Comparison of ENCODE assay signal across 20 cellular contexts in genomic region chr2:1993711-1994682, GRCh38.
A peak's percentile ranks its signal among the peaks of the same experiment; 100 is the strongest.
DNase-seq lines count a peak whose midpoint lies in the region; FAIRE-seq and TF ChIP-seq lines count a peak whose summit lies in the region.
"Had no signal": no experiment of that assay in that cellular context is flagged by ENCODE, and none has a peak within 500 bp of the region (broad histone marks: within the 10 kb centered on the region; RNA-seq: fewer than 3 reads in every experiment).

No MANE protein-coding gene starts in this region.

- no peaks in the 10 kb centered on the region for H4K20me1 ChIP-seq in mammary epithelial cell (ENCODE audit: insufficient read depth, low read length)

- dilution Hi-C loops in mammary epithelial cell (cut with HindIII; ENCODE audit: low sequenced_read_pairs) = no loop called here

- DNase-seq in MCF 10A (ENCODE audit: unreplicated experiment) (peak; percentile 87), mammary epithelial cell (no peak), brain microvascular endothelial cell (peak; percentile 98), islet precursor cell (peak; percentile 30), urothelium cell line (ENCODE audit: low spot score) (peak; percentile 40), NCI-H1930 (lab: John Stamatoyannopoulos, UW) (no peak), kidney (no peak)
- DNase-seq in stimulated activated CD4-positive, alpha-beta T cell treated with anti-CD3 and anti-CD28 coated beads, Interleukin-2, amount 100 ng/mL, for 48 hours = no peak
- DNase-seq: Calu3; erythroblast; hypothalamus; left ventricle myocardium superior; NCI-H2029; NCI-H774; stimulated activated CD8-positive, alpha-beta memory T cell treated with anti-CD3 and anti-CD28 coated beads, Interleukin-4, amount 100 ng/mL, for 48 hours; thyroid gland had no signal

- no peaks in the 10 kb centered on the region for H3K4me1 ChIP-seq in mammary epithelial cell (ENCODE audit: insufficient read depth, low read length)
- H3K4me1 ChIP-seq in kidney (ENCODE audit: control insufficient read depth in 1 of 2, insufficient read depth in 1 of 2, low read depth in 1 of 2, low read length in 2 of 2) = no peaks in the 10 kb centered on the region
- H3K4me1 ChIP-seq: thyroid gland had no signal

- H3K9me3 ChIP-seq in mammary epithelial cell (replicated peaks; ENCODE audit: insufficient read depth, low read length) = peaks cover 26% of the 10 kb centered on the region
- H3K9me3 ChIP-seq in kidney (ENCODE audit: control insufficient read depth in 1 of 2, low read length in 2 of 2) = no peaks in the 10 kb centered on the region
- H3K9me3 ChIP-seq: thyroid gland had no signal

- TF ChIP-seq CTCF in MCF 10A (IDR thresholded peaks at IDR 0.05; ENCODE audit: unreplicated experiment) (no peak), mammary epithelial cell (conservative IDR thresholded peaks at IDR 0.05 in 1 of 2, IDR thresholded peaks at IDR 0.05 in 1 of 2; ENCODE audit: extremely low read depth in 1 of 2, insufficient read depth in 1 of 2, low read depth in 1 of 2, low read length in 2 of 2) (no peak), brain microvascular endothelial cell (IDR thresholded peaks at IDR 0.05; ENCODE audit: low read depth, low read length, missing control alignments) (no peak), kidney (IDR thresholded peaks at IDR 0.05; ENCODE audit: borderline replicate concordance, extremely low read depth, insufficient read depth) (no peak)

- intact Hi-C loops in MCF 10A (cut with micrococcal nuclease) = loop anchor here (1.0 kb wide), 1 partner anchor 20 kb away; no protein-coding TSS in a partner anchor
- intact Hi-C loops in mammary epithelial cell (cut with micrococcal nuclease) = no loop called here
- intact Hi-C loops in kidney (cut with DNase I) = no loop called here

- no peaks in the 10 kb centered on the region for H3K27me3 Mint-ChIP-seq in MCF 10A (ENCODE audit: insufficient read depth, unreplicated experiment)

- FAIRE-seq in urothelium cell line (lab: Jason Lieb, UNC) (no peak), kidney (lab: Jason Lieb, UNC) (no peak)
- FAIRE-seq: HTR-8/SVneo had no signal

- CTCF ChIA-PET in MCF 10A (lab: Yijun Ruan, JAX) (interaction anchor here (1.4 kb wide), 1 partner anchor 13 kb away, joined by 3 read pairs; no protein-coding TSS in a partner anchor), mammary epithelial cell (lab: Charles Lee; ENCODE audit: low non-redundant PET) (no interaction called here)

- no peak overlapping the region for H3K9ac ChIP-seq in mammary epithelial cell (ENCODE audit: insufficient read depth, low read length)
- no peak overlapping the region for H3K9ac ChIP-seq in kidney (ENCODE audit: low read length in 2 of 2)

- H3K27ac ChIP-seq in mammary epithelial cell (ENCODE audit: insufficient read depth, low read depth, low read length) (no peak overlapping the region), brain microvascular endothelial cell (peak overlapping the region; percentile 97), kidney (ENCODE audit: low read depth in 2 of 2, low read length in 2 of 2) (no peak overlapping the region)
- H3K27ac ChIP-seq: right atrium auricular region, thyroid gland had no signal

- H3K4me3 ChIP-seq in mammary epithelial cell (replicated peaks in 1 of 3; ENCODE audit: insufficient read depth in 1 of 3, low read depth in 2 of 3, low read length in 3 of 3) (no peak overlapping the region), brain microvascular endothelial cell (ENCODE audit: low read depth, low read length) (no peak overlapping the region), kidney (ENCODE audit: low read length in 2 of 2) (no peak overlapping the region)
- H3K4me3 ChIP-seq: right atrium auricular region, thyroid gland had no signal

- peak overlapping the region; percentile 56 for H3K4me3 Mint-ChIP-seq in MCF 10A (ENCODE audit: unreplicated experiment)
- H3K4me3 Mint-ChIP-seq: activated CD4-positive, alpha-beta T cell treated with anti-CD3 and anti-CD28 coated beads for 36 hours; T-helper 2 cell treated with Interferon-gamma antibody and Interleukin-4, amounts not matched to agents 5 μg/mL and 100 μg/mL, for 36 hours had no signal

- H2AFZ ChIP-seq in mammary epithelial cell (ENCODE audit: low read depth, low read length) = no peak overlapping the region

- BruUV-seq in MCF 10A (replicated peaks; lab: Mats Ljungman, UMichigan) = TSS peak; percentile 93
- BruUV-seq in mammary epithelial cell (replicated peaks; lab: Mats Ljungman, UMichigan) = no TSS peak

- H3K27me3 ChIP-seq in mammary epithelial cell (ENCODE audit: insufficient read depth, low read length) (no peaks in the 10 kb centered on the region), brain microvascular endothelial cell (replicated peaks) (no peaks in the 10 kb centered on the region)
- H3K27me3 ChIP-seq: right atrium auricular region, thyroid gland had no signal

- in situ Hi-C loops in mammary epithelial cell (cut with MboI; ENCODE audit: low sequenced_read_pairs in 2 of 2) = no loop called here
- in situ Hi-C loops in brain microvascular endothelial cell (cut with HindIII; ENCODE audit: low pct_ligation_motif_present, low sequenced_read_pairs) = no loop called here

- no peaks in the 10 kb centered on the region for H3K79me2 ChIP-seq in mammary epithelial cell (ENCODE audit: insufficient read depth, low read length)

- no peaks in the 10 kb centered on the region for H3K36me3 Mint-ChIP-seq in MCF 10A (ENCODE audit: insufficient read depth, unreplicated experiment)

- peaks cover 30% of the 10 kb centered on the region for H3K4me1 Mint-ChIP-seq in MCF 10A (ENCODE audit: insufficient read depth, unreplicated experiment)

- POLR2A ChIA-PET in MCF 10A (lab: Yijun Ruan, JAX) = no interaction called here

- H3K36me3 ChIP-seq in mammary epithelial cell (ENCODE audit: insufficient read depth, low read length) (no peaks in the 10 kb centered on the region), brain microvascular endothelial cell (replicated peaks) (no peaks in the 10 kb centered on the region), kidney (ENCODE audit: control insufficient read depth in 1 of 2, insufficient read depth in 2 of 2, low read length in 2 of 2) (no peaks in the 10 kb centered on the region)
- H3K36me3 ChIP-seq: right atrium auricular region, thyroid gland had no signal

- H3K27ac Mint-ChIP-seq in MCF 10A (ENCODE audit: low read depth, unreplicated experiment) = peak overlapping the region; percentile 93
- H3K27ac Mint-ChIP-seq: activated CD4-positive, alpha-beta T cell treated with anti-CD3 and anti-CD28 coated beads for 36 hours; T-helper 2 cell treated with Interferon-gamma antibody and Interleukin-4, amounts not matched to agents 5 μg/mL and 100 μg/mL, for 36 hours had no signal

- 42% methylated on average over 19 of the region's 24 CpGs for WGBS in mammary epithelial cell (ENCODE audit: low coverage, missing lambda C conversion rate)

- no peaks in the 10 kb centered on the region for H3K9me3 Mint-ChIP-seq in MCF 10A (ENCODE audit: unreplicated experiment)

- no peak overlapping the region for H3K4me2 ChIP-seq in mammary epithelial cell (ENCODE audit: insufficient read depth, low read depth, low read length)

Comparison
In these comparisons a context has a peak if more than half of its experiments do, and no peak if none do; other contexts are left out.
1. DNase-seq: peak in MCF 10A (single experiment), brain microvascular endothelial cell (single experiment), islet precursor cell (single experiment) and urothelium cell line (single experiment); none in mammary epithelial cell (single experiment), NCI-H1930 (0 of 2), kidney (single experiment) and stimulated activated CD4-positive, alpha-beta T cell treated with anti-CD3 and anti-CD28 coated beads, Interleukin-2, amount 100 ng/mL, for 48 hours (0 of 2).